Comparison of ENCODE assay signal across 8 cellular contexts in genomic region chr1:33634806-33635205, GRCh38.
DNase-seq lines count a peak whose midpoint lies in the region; ATAC-seq and TF ChIP-seq lines count a peak whose summit lies in the region.

No MANE protein-coding gene starts in this region.

- H3K36me3 Mint-ChIP-seq in neural progenitor cell, result peaks cover 2% of the 10 kb centered on the region

- H3K4me3 ChIP-seq in Panc1 (ENCODE audit: low read depth in 2 of 2, low read length in 2 of 2), result no peak overlapping the region
- no peak overlapping the region for H3K4me3 ChIP-seq in neural progenitor cell

- no peaks in the 10 kb centered on the region for H3K36me3 ChIP-seq in Panc1 (ENCODE audit: control insufficient read depth, insufficient read depth, low read length)
- no peaks in the 10 kb centered on the region for H3K36me3 ChIP-seq in neural progenitor cell

- no peaks in the 10 kb centered on the region for H3K4me1 Mint-ChIP-seq in neural progenitor cell

- CTCF ChIA-PET in Panc1 (lab: Charles Lee), result interaction anchor here (3.0 kb wide), 1 partner anchor 1108 kb away, joined by 21 read pairs; no protein-coding TSS in a partner anchor

- no peak overlapping the region for H3K4me2 ChIP-seq in neural progenitor cell

- no TSS peak for BruUV-seq in Panc1 (replicated peaks; lab: Mats Ljungman, UMichigan)

- in situ Hi-C loops in Panc1 (cut with HindIII; ENCODE audit: low pct_unique_long_range_greater_than_20kb, low sequenced_read_pairs), result no loop called here

- H3K9me3 ChIP-seq in Panc1 (ENCODE audit: control insufficient read depth, insufficient read depth, low read depth, low read length) (no peaks in the 10 kb centered on the region), neural progenitor cell (ENCODE audit: low read depth) (no peaks in the 10 kb centered on the region)

- no peak for TF ChIP-seq POLR2A in erythroblast (IDR thresholded peaks at IDR 0.05; ENCODE audit: low read length)

- H4K20me1 ChIP-seq in neural progenitor cell (ENCODE audit: low read depth), result no peaks in the 10 kb centered on the region

- H3K4me1 ChIP-seq in Panc1 (ENCODE audit: control insufficient read depth, insufficient read depth, low read length) (no peaks in the 10 kb centered on the region), neural progenitor cell (no peaks in the 10 kb centered on the region)

- no peak overlapping the region for H3K27ac ChIP-seq in Panc1 (ENCODE audit: low read length)
- H3K27ac ChIP-seq in neural progenitor cell, result no peak overlapping the region

- H3K79me2 ChIP-seq in neural progenitor cell (ENCODE audit: low read depth), result no peaks in the 10 kb centered on the region

- peak; percentile 8 to 9 for DNase-seq in stimulated activated CD4-positive, alpha-beta T cell treated with anti-CD3 and anti-CD28 coated beads, Interleukin-2, amount 100 ng/mL, for 48 hours
- no peak for DNase-seq in stimulated activated CD4-positive, alpha-beta T cell treated with anti-CD3 and anti-CD28 coated beads, Interleukin-1b, Interleukin-23, amount 100 ng/mL, for 48 hours
- DNase-seq in Panc1 (ENCODE audit: low read depth, low spot score) (no peak), erythroblast (lab: John Stamatoyannopoulos, UW) (peak; percentile 22 to 37), neural progenitor cell (ENCODE audit: low spot score) (peak; percentile 77), KG1 (lab: John Stamatoyannopoulos, UW) (no peak)

- no peak overlapping the region for H3K27ac Mint-ChIP-seq in neural progenitor cell

- ATAC-seq in Panc1 (no peak), HG03025 (IDR thresholded peaks at IDR 0.05; ENCODE audit: low FRiP score, unreplicated experiment) (no peak), GM18498 (IDR thresholded peaks at IDR 0.05; ENCODE audit: unreplicated experiment) (no peak)

- H3F3A ChIP-seq in neural progenitor cell (ENCODE audit: low read depth), result no peaks in the 10 kb centered on the region

- POLR2A ChIA-PET in Panc1 (lab: Charles Lee), result no interaction called here

- H3K27me3 ChIP-seq in Panc1 (ENCODE audit: control insufficient read depth, insufficient read depth, low read length) (peaks cover 8% of the 10 kb centered on the region), neural progenitor cell (peaks cover 10% of the 10 kb centered on the region)

- TF ChIP-seq CTCF in Panc1 (IDR thresholded peaks at IDR 0.05) (peak; percentile 78), neural progenitor cell (IDR thresholded peaks at IDR 0.05) (peak; percentile 83)

- intact Hi-C loops in Panc1 (cut with micrococcal nuclease; ENCODE audit: unreplicated experiment), result loop anchor here (5.0 kb wide), 1 partner anchor 1107 kb away; no protein-coding TSS in a partner anchor

- no peaks in the 10 kb centered on the region for H3K9me3 Mint-ChIP-seq in neural progenitor cell

- H3K27me3 Mint-ChIP-seq in neural progenitor cell (ENCODE audit: insufficient read depth, low read depth), result peaks cover 2% of the 10 kb centered on the region

- no peak overlapping the region for H3K4me3 Mint-ChIP-seq in neural progenitor cell

- no peak overlapping the region for H3K9ac ChIP-seq in neural progenitor cell

- H2AFZ ChIP-seq in neural progenitor cell (replicated peaks), result no peak overlapping the region

Comparison
In these comparisons a context has a peak if more than half of its experiments do, and no peak if none do; other contexts are left out.
1. DNase-seq: peak in stimulated activated CD4-positive, alpha-beta T cell treated with anti-CD3 and anti-CD28 coated beads, Interleukin-2, amount 100 ng/mL, for 48 hours (2 of 2), erythroblast (2 of 2) and neural progenitor cell (single experiment); none in stimulated activated CD4-positive, alpha-beta T cell treated with anti-CD3 and anti-CD28 coated beads, Interleukin-1b, Interleukin-23, amount 100 ng/mL, for 48 hours (single experiment), Panc1 (single experiment) and KG1 (single experiment).